20 cellular contexts compared by ENCODE assay signal in genomic region chr12:56928262-56928661, GRCh38. TPM values are rescaled to one million over a fixed set of nuclear protein-coding genes. Genes with fewer than 3 reads are reported as not detected.
DNase-seq lines count a peak whose midpoint lies in the region; ATAC-seq and TF ChIP-seq lines count a peak whose summit lies in the region.
"Had no signal": no experiment of that assay in that cellular context is flagged by ENCODE, and none has a peak within 500 bp of the region (broad histone marks: within the 10 kb centered on the region; RNA-seq: fewer than 3 reads in every experiment).

No MANE protein-coding gene starts in this region.

- intact Hi-C loops in body of pancreas (cut with DNase I) = no loop called here

- peaks cover 8% of the 10 kb centered on the region for H3K9me3 ChIP-seq in endodermal cell (ENCODE audit: control insufficient read depth, low read length)
- no peaks in the 10 kb centered on the region for H3K9me3 ChIP-seq in body of pancreas

- no peak overlapping the region for H3K4me3 ChIP-seq in endodermal cell (ENCODE audit: low read length)
- H3K4me3 ChIP-seq in body of pancreas = no peak overlapping the region

- no peak overlapping the region for H3K27ac ChIP-seq in endodermal cell (ENCODE audit: low read depth, low read length)
- H3K27ac ChIP-seq in body of pancreas = no peak overlapping the region
- H3K27ac ChIP-seq: C4-2B had no signal

- no peaks in the 10 kb centered on the region for H3K4me1 ChIP-seq in endodermal cell (ENCODE audit: control insufficient read depth, insufficient read depth, low read length)
- no peaks in the 10 kb centered on the region for H3K4me1 ChIP-seq in body of pancreas

- H3K4me3 Mint-ChIP-seq in endodermal cell (no peak overlapping the region), nephron (no peak overlapping the region)

- H3K4me1 Mint-ChIP-seq in endodermal cell (peaks cover 42% of the 10 kb centered on the region), nephron (peaks cover 22% of the 10 kb centered on the region)

- 71 to 100% methylated on average over 1 to 3 of the region's 3 CpGs for WGBS in endodermal cell (ENCODE audit: insufficient coverage in 1 of 2, insufficient read length in 1 of 2), 2 experiments
- 58 to 77% methylated on average over 3 of the region's 3 CpGs for WGBS in body of pancreas, 2 donors

- peaks cover 3% of the 10 kb centered on the region for H3K9me3 Mint-ChIP-seq in endodermal cell
- no peaks in the 10 kb centered on the region for H3K9me3 Mint-ChIP-seq in nephron

- no peak overlapping the region for H3K9ac ChIP-seq in endodermal cell (ENCODE audit: extremely low read depth, low read length, poor library complexity, severe bottlenecking)

- TF ChIP-seq POLR2A in body of pancreas (IDR thresholded peaks at IDR 0.05) = no peak

- no peaks in the 10 kb centered on the region for H3K36me3 ChIP-seq in endodermal cell (ENCODE audit: control insufficient read depth, insufficient read depth, low read length)
- H3K36me3 ChIP-seq in body of pancreas (replicated peaks in 1 of 2; ENCODE audit: insufficient read depth in 1 of 2, low read depth in 2 of 2) = no peaks in the 10 kb centered on the region

- ATAC-seq in body of pancreas = no peak
- no peak for ATAC-seq in GM21526 (IDR thresholded peaks at IDR 0.05; ENCODE audit: low FRiP score, unreplicated experiment)
- ATAC-seq: HCT116 had no signal

- DNase-seq in SKM-1 (lab: John Stamatoyannopoulos, UW; ENCODE audit: unreplicated experiment) (peak; percentile 1), SKM-1 treated with dmso at 0.1 percent for 144 hours (lab: John Stamatoyannopoulos, UW; ENCODE audit: unreplicated experiment) (no peak), OCI-M1 (lab: John Stamatoyannopoulos, UW) (peak; percentile 12), endodermal cell (peak; percentile 50), SHP77 (lab: John Stamatoyannopoulos, UW) (no peak), body of pancreas (no peak)
- DNase-seq: 8988T, DMS153, IMR-90, NCI-H1092, NCI-H1694 treated with DMSO at 0.1 percent for 48 hours, NCI-H345, NCI-H69, RPMI8226 had no signal

- H3K36me3 Mint-ChIP-seq in endodermal cell (ENCODE audit: low read depth) = no peaks in the 10 kb centered on the region
- H3K36me3 Mint-ChIP-seq in nephron (ENCODE audit: low read depth) = no peaks in the 10 kb centered on the region

- H3K27me3 ChIP-seq in endodermal cell (ENCODE audit: control insufficient read depth, insufficient read depth, low read length, poor library complexity, severe bottlenecking) (no peaks in the 10 kb centered on the region), body of pancreas (no peaks in the 10 kb centered on the region)

- no peak for TF ChIP-seq CTCF in endodermal cell (conservative IDR thresholded peaks at IDR 0.05)
- no peak for TF ChIP-seq CTCF in nephron (IDR thresholded peaks at IDR 0.05; ENCODE audit: unreplicated experiment in 3 of 3)
- TF ChIP-seq CTCF in body of pancreas (IDR thresholded peaks at IDR 0.05) = no peak

- H3K27me3 Mint-ChIP-seq in endodermal cell (ENCODE audit: insufficient read depth) (no peaks in the 10 kb centered on the region), nephron (ENCODE audit: low read depth) (no peaks in the 10 kb centered on the region)

- H3K27ac Mint-ChIP-seq in endodermal cell = no peak overlapping the region
- H3K27ac Mint-ChIP-seq in nephron = peak overlapping the region; percentile 4 to 21 (median 5)

RNA-seq across cellular contexts. Expression of gene SDR9C7, which starts 5.9 kb away (rescaled TPM):
- not detected for total RNA-seq in endodermal cell
- 0.21 TPM for polyA plus RNA-seq in endodermal cell (2013, experiment 1 of 2)
- not detected for polyA plus RNA-seq in endodermal cell (2013, experiment 2 of 2)
- not detected for total RNA-seq in body of pancreas
- total RNA-seq: HT-29, IMR-90, SK-MEL-5 had no signal
- polyA plus RNA-seq: IMR-90 had no signal

RNA-seq across cellular contexts. Expression of gene RDH16, which starts 29.1 kb away (rescaled TPM):
- total RNA-seq in endodermal cell (1 to 10 TPM; 1.1 to 3.0 TPM), body of pancreas (1 to 10 TPM in 1 of 2 donors, under 1 TPM in 1; 0.99 to 1.3 TPM)
- 0.53 TPM for polyA plus RNA-seq in endodermal cell (2013, experiment 1 of 2)
- 0.54 TPM for polyA plus RNA-seq in endodermal cell (2013, experiment 2 of 2)
- total RNA-seq: HT-29, IMR-90, SK-MEL-5 had no signal
- polyA plus RNA-seq: IMR-90 had no signal

Comparison
In these comparisons a context has a peak if more than half of its experiments do, and no peak if none do; other contexts are left out.
1. DNase-seq: peak in SKM-1 (single experiment), OCI-M1 (single experiment) and endodermal cell (single experiment); none in SKM-1 treated with dmso at 0.1 percent for 144 hours (single experiment), SHP77 (0 of 2) and body of pancreas (0 of 4).